8 cellular contexts compared by ENCODE assay signal in the genomic region with DNA sequence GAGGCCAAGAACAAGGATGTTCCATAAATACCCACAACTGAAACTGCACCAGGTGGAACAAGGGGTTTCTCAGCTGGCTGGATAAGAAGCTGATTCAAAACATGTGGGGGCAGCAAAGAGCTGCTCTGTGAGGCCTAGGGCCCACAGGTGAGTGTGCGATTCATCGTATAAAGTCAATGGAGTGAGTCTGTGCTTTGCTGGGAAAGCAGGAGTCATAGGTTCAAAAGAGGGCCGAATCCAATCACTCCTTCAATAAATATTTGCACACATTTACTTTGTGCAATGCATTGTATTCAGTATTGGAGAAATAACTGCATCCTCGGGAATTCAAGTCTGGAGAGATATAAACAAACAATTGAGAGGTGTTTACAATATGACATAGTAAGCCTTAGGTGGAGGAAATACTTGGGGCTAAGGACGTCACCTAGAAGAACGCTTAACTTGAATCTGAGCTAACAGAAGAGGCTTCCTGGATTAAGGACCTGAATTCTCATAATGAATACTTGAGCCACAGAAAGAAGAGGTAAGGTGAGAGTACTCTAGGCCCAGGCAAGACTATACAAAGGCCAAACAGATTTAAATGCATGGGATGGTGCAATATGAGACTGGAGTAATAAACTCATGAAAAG.
DNase-seq lines count a peak whose midpoint lies in the region; ATAC-seq, FAIRE-seq and TF ChIP-seq lines count a peak whose summit lies in the region.

No MANE protein-coding gene starts in this region.

- no peak for ATAC-seq in HG03439 (IDR thresholded peaks at IDR 0.05; ENCODE audit: unreplicated experiment)
- ATAC-seq in GM18870 (IDR thresholded peaks at IDR 0.05; ENCODE audit: unreplicated experiment) = no peak

- peak; percentile 55 for TF ChIP-seq CTCF in A673 (conservative IDR thresholded peaks at IDR 0.05; ENCODE audit: low read depth, low read length)
- no peak for TF ChIP-seq CTCF in RWPE1 (conservative IDR thresholded peaks at IDR 0.05; ENCODE audit: low read depth)
- peak; percentile 67 for TF ChIP-seq CTCF in left ventricle myocardium inferior (IDR thresholded peaks at IDR 0.05; ENCODE audit: borderline replicate concordance)

- POLR2A ChIA-PET in A673 (lab: Charles Lee; ENCODE audit: low non-redundant PET) = no interaction called here
- POLR2A ChIA-PET in RWPE1 (lab: Yijun Ruan, JAX; ENCODE audit: low non-redundant PET) = no interaction called here

- CTCF ChIA-PET in A673 (lab: Charles Lee) = no interaction called here
- CTCF ChIA-PET in RWPE1 (lab: Yijun Ruan, JAX) = interaction anchor here (0.6 to 1.3 kb wide), 3 partner anchors 19 to 355 kb away, joined by 3 to 5 read pairs (median 4); no protein-coding TSS in a partner anchor

- peak; percentile 59 for FAIRE-seq in GM19239 (lab: Jason Lieb, UNC)

- peaks cover 2% of the 10 kb centered on the region for H3K4me1 ChIP-seq in A673 (ENCODE audit: insufficient read depth, low read length, poor library complexity, severe bottlenecking)
- H3K4me1 ChIP-seq in left ventricle myocardium inferior = peaks cover 83% of the 10 kb centered on the region

- BruUV-seq in A673 (replicated peaks; lab: Mats Ljungman, UMichigan) = no TSS peak

- H3K27me3 ChIP-seq in A673 (replicated peaks; ENCODE audit: insufficient read depth, low read depth, low read length, poor library complexity) (no peaks in the 10 kb centered on the region), left ventricle myocardium inferior (ENCODE audit: low read depth) (no peaks in the 10 kb centered on the region)

- DNase-seq in A673 (ENCODE audit: low spot score) (peak; percentile 21), GM19239 (ENCODE audit: insufficient read length, low spot score) (no peak), RWPE1 (ENCODE audit: low spot score) (peak; percentile 7), left ventricle myocardium inferior (no peak)
- DNase-seq in activated T-cell treated with anti-CD3 and anti-CD28 coated beads, Interleukin-2, amount 50 U/mL, for 1 hour = no peak
- no peak for DNase-seq in activated T-cell treated with anti-CD3 and anti-CD28 coated beads, Interleukin-2, amount 50 U/mL, for 48 hours

- intact Hi-C loops in A673 (cut with micrococcal nuclease; ENCODE audit: unreplicated experiment) = loop anchor here (5.0 kb wide), 1 partner anchor 159 kb away; no protein-coding TSS in a partner anchor
- intact Hi-C loops in left ventricle myocardium inferior (cut with micrococcal nuclease) = loop anchor here (10.0 kb wide), 1 partner anchor 147 kb away; no protein-coding TSS in a partner anchor

- H3K9me3 ChIP-seq in A673 (ENCODE audit: low read depth, low read length, poor library complexity, severe bottlenecking) = no peaks in the 10 kb centered on the region
- H3K9me3 ChIP-seq in left ventricle myocardium inferior (replicated peaks) = no peaks in the 10 kb centered on the region

- H3K36me3 ChIP-seq in A673 (ENCODE audit: insufficient read depth, low read length, poor library complexity, severe bottlenecking) (no peaks in the 10 kb centered on the region), left ventricle myocardium inferior (no peaks in the 10 kb centered on the region)

- no peak overlapping the region for H3K4me3 ChIP-seq in A673 (ENCODE audit: low read depth, low read length, poor library complexity, severe bottlenecking)
- H3K4me3 ChIP-seq in left ventricle myocardium inferior = no peak overlapping the region

- H3K27ac ChIP-seq in A673 (ENCODE audit: low read depth, low read length, poor library complexity, severe bottlenecking) (no peak overlapping the region), RWPE1 (no peak overlapping the region), left ventricle myocardium inferior (replicated peaks) (peak overlapping the region; percentile 73)

Comparison
In these comparisons a context has a peak if more than half of its experiments do, and no peak if none do; other contexts are left out.
1. DNase-seq: peak in A673 (single experiment) and RWPE1 (single experiment); none in GM19239 (single experiment), left ventricle myocardium inferior (single experiment), activated T-cell treated with anti-CD3 and anti-CD28 coated beads, Interleukin-2, amount 50 U/mL, for 1 hour (single experiment) and activated T-cell treated with anti-CD3 and anti-CD28 coated beads, Interleukin-2, amount 50 U/mL, for 48 hours (0 of 2).